In the genomic region with DNA sequence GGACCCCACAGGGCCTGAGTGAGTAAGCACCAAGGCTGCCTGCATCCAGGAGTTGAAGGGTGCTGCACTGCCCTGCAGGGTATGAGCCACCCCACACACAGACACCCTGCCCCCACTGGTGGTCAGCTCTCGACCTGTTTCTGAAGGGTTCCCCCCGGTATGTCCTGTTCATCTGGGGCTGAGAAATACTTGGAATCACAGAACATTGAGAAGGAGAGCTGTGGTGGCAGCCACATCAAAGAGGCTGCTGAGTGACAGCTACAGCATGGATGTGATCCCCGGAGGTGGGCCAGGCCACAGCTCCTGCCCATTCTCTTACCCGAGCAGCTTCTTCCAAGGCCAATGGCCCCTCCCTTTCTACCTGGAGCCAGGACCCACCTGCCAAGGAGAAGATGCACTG, we compare ENCODE assay signal across 17 cellular contexts.
DNase-seq lines count a peak whose midpoint lies in the region; ATAC-seq and TF ChIP-seq lines count a peak whose summit lies in the region.
"Had no signal": no experiment of that assay in that cellular context is flagged by ENCODE, and none has a peak within 500 bp of the region (broad histone marks: within the 10 kb centered on the region; RNA-seq: fewer than 3 reads in every experiment).

No MANE protein-coding gene starts in this region.

- intact Hi-C loops in activated CD4-positive, alpha-beta memory T cell treated with anti-CD3 and anti-CD28 coated beads for 36 hours (cut with micrococcal nuclease), result loop anchor here (10.0 kb wide), 1 partner anchor 212 kb away; a partner anchor contains a TSS

- H3K27ac ChIP-seq in KMS-11 (peak overlapping the region; percentile 72; the same call in 1 of the 2 replicates), neuronal stem cell (replicated peaks; ENCODE audit: low read length) (no peak overlapping the region), foreskin keratinocyte (no peak overlapping the region)
- H3K27ac ChIP-seq: 22Rv1, GM23248, HL-60 had no signal

- peaks cover 6% of the 10 kb centered on the region for H3K9me3 Mint-ChIP-seq in activated CD4-positive, alpha-beta memory T cell treated with anti-CD3 and anti-CD28 coated beads for 36 hours
- no peaks in the 10 kb centered on the region for H3K9me3 Mint-ChIP-seq in activated CD4-positive, alpha-beta memory T cell treated with anti-CD3 and anti-CD28 coated beads, Interleukin-2, amount 10 ng/mL, durations not matched to agents 7 days and 5 days
- no peaks in the 10 kb centered on the region for H3K9me3 Mint-ChIP-seq in activated T-helper 17 cell treated with anti-CD3 and anti-CD28 coated beads, Interleukin-2, amount 50 U/mL, for 72 hours

- no peak overlapping the region for H2BK120ac ChIP-seq in neuronal stem cell (ENCODE audit: low read depth, low read length)

- H3K27ac Mint-ChIP-seq in activated CD4-positive, alpha-beta memory T cell treated with anti-CD3 and anti-CD28 coated beads for 36 hours, result no peak overlapping the region
- no peak overlapping the region for H3K27ac Mint-ChIP-seq in activated CD4-positive, alpha-beta memory T cell treated with anti-CD3 and anti-CD28 coated beads, Interleukin-2, amount 10 ng/mL, durations not matched to agents 7 days and 5 days
- no peak overlapping the region for H3K27ac Mint-ChIP-seq in activated T-helper 17 cell treated with anti-CD3 and anti-CD28 coated beads, Interleukin-2, amount 50 U/mL, for 72 hours
- H3K27ac Mint-ChIP-seq: CD8-positive, alpha-beta T cell had no signal

- H3K27me3 Mint-ChIP-seq in activated CD4-positive, alpha-beta memory T cell treated with anti-CD3 and anti-CD28 coated beads for 36 hours, result no peaks in the 10 kb centered on the region
- H3K27me3 Mint-ChIP-seq in activated CD4-positive, alpha-beta memory T cell treated with anti-CD3 and anti-CD28 coated beads, Interleukin-2, amount 10 ng/mL, durations not matched to agents 7 days and 5 days, result peaks cover 1% of the 10 kb centered on the region
- no peaks in the 10 kb centered on the region for H3K27me3 Mint-ChIP-seq in activated T-helper 17 cell treated with anti-CD3 and anti-CD28 coated beads, Interleukin-2, amount 50 U/mL, for 72 hours

- H3K4me3 ChIP-seq in KMS-11 (IDR thresholded peaks at IDR 0.05; ENCODE audit: insufficient read depth, low read depth, low read length), result no peak overlapping the region
- no peak overlapping the region for H3K4me3 ChIP-seq in neuronal stem cell (ENCODE audit: low read length in 2 of 2)
- H3K4me3 ChIP-seq: GM23248 had no signal

- H3K36me3 ChIP-seq in KMS-11 (ENCODE audit: insufficient read depth), result no peaks in the 10 kb centered on the region
- peaks cover 0 to 11% of the 10 kb centered on the region in 2 donors for H3K36me3 ChIP-seq in neuronal stem cell (replicated peaks in 1 of 2; ENCODE audit: control insufficient read depth in 2 of 2, insufficient read depth in 2 of 2, low read length in 2 of 2)

- H4K8ac ChIP-seq in neuronal stem cell (ENCODE audit: low read depth, low read length), result no peak overlapping the region

- H2BK5ac ChIP-seq in neuronal stem cell (ENCODE audit: low read length), result no peak overlapping the region

- H3K14ac ChIP-seq in neuronal stem cell (ENCODE audit: low read length), result no peak overlapping the region

- H3K4me1 ChIP-seq in KMS-11 (ENCODE audit: low read depth, poor library complexity, severe bottlenecking), result peaks cover 79% of the 10 kb centered on the region
- H3K4me1 ChIP-seq in neuronal stem cell (ENCODE audit: control insufficient read depth in 2 of 2, insufficient read depth in 1 of 2, low read depth in 1 of 2, low read length in 2 of 2), result peaks cover 2 to 6% of the 10 kb centered on the region in 2 donors
- H3K4me1 ChIP-seq in foreskin keratinocyte, result peaks cover 9% of the 10 kb centered on the region

- H3K9ac ChIP-seq in KMS-11, result no peak overlapping the region
- H3K9ac ChIP-seq in neuronal stem cell (ENCODE audit: low read depth, low read length, poor library complexity), result peak overlapping the region; percentile 9
- H3K9ac ChIP-seq: GM23248 had no signal

- H3K79me2 ChIP-seq in KMS-11 (ENCODE audit: insufficient read depth, low read depth), result no peaks in the 10 kb centered on the region

- WGBS in neuronal stem cell (ENCODE audit: extremely low coverage in 2 of 2, insufficient read length in 2 of 2, insufficient replicate concordance in 1 of 2), 2 donors, result no CpG with 5 or more reads among the region's 4 CpGs

- POLR2A ChIA-PET in activated CD4-positive, alpha-beta memory T cell treated with anti-CD3 and anti-CD28 coated beads for 36 hours (lab: Charles Lee), result no interaction called here
- POLR2A ChIA-PET in activated CD4-positive, alpha-beta memory T cell treated with anti-CD3 and anti-CD28 coated beads, Interleukin-2, amount 10 ng/mL, durations not matched to agents 7 days and 5 days (lab: Charles Lee), result no interaction called here

- peaks cover 10% of the 10 kb centered on the region for H3K4me1 Mint-ChIP-seq in activated CD4-positive, alpha-beta memory T cell treated with anti-CD3 and anti-CD28 coated beads for 36 hours (ENCODE audit: low read depth)
- peaks cover 35% of the 10 kb centered on the region for H3K4me1 Mint-ChIP-seq in activated CD4-positive, alpha-beta memory T cell treated with anti-CD3 and anti-CD28 coated beads, Interleukin-2, amount 10 ng/mL, durations not matched to agents 7 days and 5 days
- H3K4me1 Mint-ChIP-seq in activated T-helper 17 cell treated with anti-CD3 and anti-CD28 coated beads, Interleukin-2, amount 50 U/mL, for 72 hours, result peaks cover 8% of the 10 kb centered on the region

- H3K4me3 Mint-ChIP-seq in activated CD4-positive, alpha-beta memory T cell treated with anti-CD3 and anti-CD28 coated beads for 36 hours, result no peak overlapping the region
- H3K4me3 Mint-ChIP-seq in activated CD4-positive, alpha-beta memory T cell treated with anti-CD3 and anti-CD28 coated beads, Interleukin-2, amount 10 ng/mL, durations not matched to agents 7 days and 5 days, result no peak overlapping the region
- H3K4me3 Mint-ChIP-seq in activated T-helper 17 cell treated with anti-CD3 and anti-CD28 coated beads, Interleukin-2, amount 50 U/mL, for 72 hours, result no peak overlapping the region
- H3K4me3 Mint-ChIP-seq: CD8-positive, alpha-beta T cell had no signal

- H3K36me3 Mint-ChIP-seq in activated CD4-positive, alpha-beta memory T cell treated with anti-CD3 and anti-CD28 coated beads for 36 hours, result peaks cover 15% of the 10 kb centered on the region
- peaks cover 3% of the 10 kb centered on the region for H3K36me3 Mint-ChIP-seq in activated CD4-positive, alpha-beta memory T cell treated with anti-CD3 and anti-CD28 coated beads, Interleukin-2, amount 10 ng/mL, durations not matched to agents 7 days and 5 days (ENCODE audit: low read depth)
- H3K36me3 Mint-ChIP-seq in activated T-helper 17 cell treated with anti-CD3 and anti-CD28 coated beads, Interleukin-2, amount 50 U/mL, for 72 hours (ENCODE audit: low read depth), result peaks cover 9% of the 10 kb centered on the region

- no peak overlapping the region for H3K18ac ChIP-seq in neuronal stem cell (ENCODE audit: low read length)

- peak; percentile 19 for DNase-seq in activated CD4-positive, alpha-beta memory T cell treated with anti-CD3 and anti-CD28 coated beads for 36 hours
- no peak for DNase-seq in activated CD4-positive, alpha-beta memory T cell treated with anti-CD3 and anti-CD28 coated beads, Interleukin-2, amount 10 ng/mL, durations not matched to agents 7 days and 5 days
- DNase-seq in neuronal stem cell (ENCODE audit: low spot score) (no peak), nucleus accumbens (lab: John Stamatoyannopoulos, UW) (no peak), dedifferentiated amniotic fluid mesenchymal stem cell (ENCODE audit: extremely low spot score) (no peak), foreskin keratinocyte (no peak)
- DNase-seq: CD8-positive, alpha-beta T cell; COR-L47; DMS153; DMS79 treated with DMSO at 0.1 percent for 48 hours; EL; GM23248 had no signal

- H2BK12ac ChIP-seq in neuronal stem cell (ENCODE audit: low read length), result no peak overlapping the region

- H3K4ac ChIP-seq in neuronal stem cell (ENCODE audit: low read length), result no peak overlapping the region

- ATAC-seq in activated T-helper 17 cell treated with anti-CD3 and anti-CD28 coated beads, Interleukin-2, amount 50 U/mL, for 72 hours (replicated peaks), result peak; percentile 3
- ATAC-seq in foreskin keratinocyte, result no peak
- ATAC-seq: CD8-positive, alpha-beta T cell; HCT116 had no signal

- H2BK15ac ChIP-seq in neuronal stem cell (ENCODE audit: low read length), result no peak overlapping the region

- H3K9me3 ChIP-seq in neuronal stem cell (replicated peaks in 1 of 2; ENCODE audit: control insufficient read depth in 2 of 2, insufficient read depth in 1 of 2, low read depth in 1 of 2, low read length in 2 of 2), result peaks cover 3 to 13% of the 10 kb centered on the region in 2 donors

- H2AFZ ChIP-seq in KMS-11 (ENCODE audit: low read depth) (no peak overlapping the region), neuronal stem cell (ENCODE audit: low read length) (no peak overlapping the region)
- H2AFZ ChIP-seq: GM23248 had no signal

- no peak for TF ChIP-seq CTCF in KMS-11 (conservative IDR thresholded peaks at IDR 0.05; ENCODE audit: low read depth, low read length)
- no peak for TF ChIP-seq CTCF in foreskin keratinocyte (conservative IDR thresholded peaks at IDR 0.05)

- H3K4me2 ChIP-seq in KMS-11, result peak overlapping the region; percentile 90; the same call in 1 of the 2 replicates
- H3K4me2 ChIP-seq in neuronal stem cell (ENCODE audit: insufficient read depth, low read length, poor library complexity, severe bottlenecking), result no peak overlapping the region

- no peak overlapping the region for H2AK5ac ChIP-seq in neuronal stem cell (ENCODE audit: low read depth, low read length)

- H3K27me3 ChIP-seq in KMS-11 (ENCODE audit: insufficient read depth, low read depth) (no peaks in the 10 kb centered on the region), neuronal stem cell (ENCODE audit: control insufficient read depth in 3 of 3, insufficient read depth in 3 of 3, low read depth in 1 of 3, low read length in 3 of 3) (no peaks in the 10 kb centered on the region), foreskin keratinocyte (no peaks in the 10 kb centered on the region)

- H4K20me1 ChIP-seq in KMS-11 (ENCODE audit: insufficient read depth), result no peaks in the 10 kb centered on the region

- H4K91ac ChIP-seq in neuronal stem cell (ENCODE audit: low read depth, low read length, poor library complexity), result no peak overlapping the region

- no peaks in the 10 kb centered on the region for H3K79me1 ChIP-seq in neuronal stem cell (ENCODE audit: low read depth, low read length)

- CTCF ChIA-PET in activated CD4-positive, alpha-beta memory T cell treated with anti-CD3 and anti-CD28 coated beads for 36 hours (lab: Charles Lee), result interaction anchor here (0.8 kb wide), 1 partner anchor 18 kb away, joined by 3 read pairs; no protein-coding TSS in a partner anchor
- CTCF ChIA-PET in activated CD4-positive, alpha-beta memory T cell treated with anti-CD3 and anti-CD28 coated beads, Interleukin-2, amount 10 ng/mL, durations not matched to agents 7 days and 5 days (lab: Charles Lee), result no interaction called here

- no peak overlapping the region for H3K23ac ChIP-seq in neuronal stem cell (ENCODE audit: low read depth, low read length, poor library complexity)
